ENCODE assay signal across 11 cellular contexts in the genomic region with DNA sequence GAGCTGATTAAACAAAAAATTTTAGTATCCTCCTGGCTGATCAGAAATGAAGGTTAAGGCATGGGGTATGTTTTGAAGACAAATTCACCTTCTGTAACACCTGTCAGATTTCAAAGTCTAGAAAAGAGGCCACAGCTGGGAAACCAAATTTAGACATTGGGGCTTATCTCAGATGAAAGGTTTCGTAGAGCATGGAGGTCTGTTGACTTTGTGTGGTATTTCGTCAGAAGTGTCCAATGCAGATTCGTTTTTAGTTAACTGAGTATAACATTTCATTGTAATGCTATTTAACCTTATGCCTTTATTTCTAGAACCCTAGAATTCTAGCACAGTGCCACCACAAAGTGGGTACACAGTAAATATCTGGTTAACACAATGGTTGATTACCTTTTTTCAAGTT.
A peak's percentile ranks its signal among the peaks of the same experiment; 100 is the strongest.
DNase-seq lines count a peak whose midpoint lies in the region; ATAC-seq and TF ChIP-seq lines count a peak whose summit lies in the region.
"Had no signal": no experiment of that assay in that cellular context is flagged by ENCODE, and none has a peak within 500 bp of the region (broad histone marks: within the 10 kb centered on the region; RNA-seq: fewer than 3 reads in every experiment).

No MANE protein-coding gene starts in this region.

- WGBS in stomach, 5 donors, result 24 to 46% (median 34%) methylated on average over 3 of the region's 3 CpGs

- H3K27me3 ChIP-seq in CD4-positive, alpha-beta memory T cell (ENCODE audit: insufficient read depth, low read length), result no peaks in the 10 kb centered on the region
- H3K27me3 ChIP-seq in RWPE2 (ENCODE audit: insufficient read depth, poor library complexity, severe bottlenecking), result no peaks in the 10 kb centered on the region
- H3K27me3 ChIP-seq in stomach, result no peaks in the 10 kb centered on the region

- no peak for TF ChIP-seq POLR2A in stomach (IDR thresholded peaks at IDR 0.05)

- H3K27ac ChIP-seq in CD4-positive, alpha-beta memory T cell (ENCODE audit: low read depth, low read length), result no peak overlapping the region
- peak overlapping the region; percentile 98 for H3K27ac ChIP-seq in RWPE2 (ENCODE audit: poor library complexity, severe bottlenecking)
- peak overlapping the region in 2 of 5 donors; percentile 54 to 66 for H3K27ac ChIP-seq in stomach

- intact Hi-C loops in CD4-positive, alpha-beta memory T cell (cut with micrococcal nuclease), result loop anchor here (1.0 to 10.0 kb wide), 5 partner anchors 44 to 1916 kb away; a partner anchor contains a TSS
- intact Hi-C loops in stomach (cut with DNase I; ENCODE audit: low total_unique reads), result no loop called here

- no peaks in the 10 kb centered on the region for H3K9me3 ChIP-seq in CD4-positive, alpha-beta memory T cell (ENCODE audit: control insufficient read depth in 1 of 2, low read length in 2 of 2)
- H3K9me3 ChIP-seq in RWPE2 (ENCODE audit: severe bottlenecking) (no peaks in the 10 kb centered on the region), stomach (no peaks in the 10 kb centered on the region)

- no peak for DNase-seq in CD4-positive, alpha-beta memory T cell
- no peak for DNase-seq in RWPE2 (ENCODE audit: low spot score)
- no peak for DNase-seq in stomach
- DNase-seq in NOMO-1 (lab: John Stamatoyannopoulos, UW; ENCODE audit: unreplicated experiment in 2 of 2), result no peak
- DNase-seq in germinal center (ENCODE audit: low spot score), result no peak
- DNase-seq in NCI-H187 (lab: John Stamatoyannopoulos, UW), result no peak
- DNase-seq: activated CD4-positive, alpha-beta T cell treated with anti-CD3 and anti-CD28 coated beads, Interleukin-2, amount 50 U/mL, for 4 hours; NCI-H1694; SHP77 treated with DMSO at 0.1 percent for 48 hours had no signal

- CTCF ChIA-PET in CD4-positive, alpha-beta memory T cell (lab: Charles Lee; ENCODE audit: partially characterized antibody), result interaction anchor here (2.9 to 3.3 kb wide), 2 partner anchors 12 to 231 kb away, joined by 6 to 16 read pairs; no protein-coding TSS in a partner anchor

- ATAC-seq in GM19397 (IDR thresholded peaks at IDR 0.05; ENCODE audit: unreplicated experiment) (peak; percentile 44), HG02943 (IDR thresholded peaks at IDR 0.05; ENCODE audit: low read depth, unreplicated experiment) (peak; percentile 44), RWPE2 (ENCODE audit: low read depth) (no peak)

- no peak overlapping the region for H3K4me3 ChIP-seq in CD4-positive, alpha-beta memory T cell (ENCODE audit: low read length in 2 of 2)
- no peak overlapping the region for H3K4me3 ChIP-seq in RWPE2 (ENCODE audit: severe bottlenecking)
- H3K4me3 ChIP-seq in stomach, result no peak overlapping the region

- H3K4me3 Mint-ChIP-seq in CD4-positive, alpha-beta memory T cell, result no peak overlapping the region

- peaks cover 1 to 3% of the 10 kb centered on the region in 2 donors for H3K36me3 Mint-ChIP-seq in CD4-positive, alpha-beta memory T cell

- no peaks in the 10 kb centered on the region for H3K36me3 ChIP-seq in CD4-positive, alpha-beta memory T cell (ENCODE audit: insufficient read depth, low read length)
- H3K36me3 ChIP-seq in RWPE2 (ENCODE audit: low read depth) (peaks cover 18% of the 10 kb centered on the region; the same call in 1 of the 2 replicates), stomach (no peaks in the 10 kb centered on the region)

- H3K9me3 Mint-ChIP-seq in CD4-positive, alpha-beta memory T cell, result no peaks in the 10 kb centered on the region

- no peak for TF ChIP-seq EP300 in stomach (IDR thresholded peaks at IDR 0.05)

- POLR2A ChIA-PET in CD4-positive, alpha-beta memory T cell (lab: Charles Lee; ENCODE audit: partially characterized antibody), result interaction anchor here (1.0 to 1.5 kb wide), 2 partner anchors 9 to 60 kb away, joined by 3 to 7 read pairs; no protein-coding TSS in a partner anchor

- H3K27me3 Mint-ChIP-seq in CD4-positive, alpha-beta memory T cell, result no peaks in the 10 kb centered on the region

- H3K4me1 ChIP-seq in CD4-positive, alpha-beta memory T cell (ENCODE audit: insufficient read depth, low read length), result peaks cover 64% of the 10 kb centered on the region
- H3K4me1 ChIP-seq in RWPE2 (ENCODE audit: insufficient read depth, poor library complexity, severe bottlenecking) (peaks cover 66% of the 10 kb centered on the region), stomach (peaks cover 56 to 100% (median 83%) of the 10 kb centered on the region in 4 donors)

- H3K27ac Mint-ChIP-seq in CD4-positive, alpha-beta memory T cell, result peak overlapping the region in 4 of 7 donors; percentile 19 to 68 (median 22)

- TF ChIP-seq CTCF in RWPE2 (IDR thresholded peaks at IDR 0.05; ENCODE audit: poor library complexity, severe bottlenecking) (no peak), stomach (IDR thresholded peaks at IDR 0.05) (no peak)

- H3K4me1 Mint-ChIP-seq in CD4-positive, alpha-beta memory T cell, result peaks cover 46 to 78% (median 69%) of the 10 kb centered on the region in 4 donors
